In the genomic region with DNA sequence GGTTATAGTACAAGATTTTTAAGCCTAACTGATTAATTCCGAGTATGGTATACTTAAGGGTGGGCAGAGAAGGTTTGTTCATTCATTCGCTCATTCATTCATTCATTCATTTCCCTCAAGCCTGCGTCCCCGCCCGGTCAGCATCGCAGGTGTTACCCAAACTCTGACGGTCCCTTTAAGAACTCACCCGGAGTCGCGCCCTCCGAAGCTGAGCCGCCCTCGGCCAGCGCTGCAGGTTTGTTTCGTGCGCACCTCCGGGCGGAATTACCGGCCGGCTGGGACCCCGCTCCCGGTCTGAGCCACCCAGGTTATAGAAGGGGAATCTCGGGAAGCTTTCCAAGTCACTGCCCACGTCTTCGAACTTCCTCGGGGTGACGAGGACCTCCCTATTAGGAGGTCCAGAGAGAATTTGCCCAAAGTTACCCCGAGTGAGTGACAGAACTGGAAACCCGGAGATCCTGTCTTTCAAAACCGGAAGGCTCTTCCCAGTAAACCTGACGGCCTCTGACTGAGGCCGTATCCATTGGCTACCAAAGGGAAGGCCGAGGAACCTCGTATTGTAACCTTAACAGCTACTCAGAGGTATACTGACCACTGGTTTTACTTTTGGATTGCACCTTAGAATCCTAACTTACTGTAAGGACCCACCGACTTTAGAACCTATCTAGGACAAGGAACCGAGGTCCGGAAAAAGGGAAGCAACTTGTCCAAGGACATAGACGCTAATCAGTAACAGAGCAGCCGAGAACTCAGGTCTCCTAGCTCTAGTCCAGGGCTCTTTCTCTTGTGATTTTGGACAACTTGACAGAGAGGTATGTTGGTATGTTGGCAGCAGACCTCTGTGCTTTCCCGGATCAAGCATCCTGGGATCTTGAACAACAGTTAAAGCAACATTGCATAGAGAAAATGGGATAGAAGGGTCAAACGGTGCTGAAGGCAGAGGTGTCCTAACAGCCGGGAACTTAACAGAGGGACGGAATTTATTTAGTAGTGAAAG, we compare ENCODE assay signal across 8 cellular contexts. TPM values are rescaled to one million over a fixed set of nuclear protein-coding genes. Genes with fewer than 3 reads are reported as not detected.
DNase-seq lines count a peak whose midpoint lies in the region; ATAC-seq and TF ChIP-seq lines count a peak whose summit lies in the region.

No MANE protein-coding gene starts in this region.

- ATAC-seq in GM19397 (IDR thresholded peaks at IDR 0.05; ENCODE audit: unreplicated experiment) (no peak), HG03439 (IDR thresholded peaks at IDR 0.05; ENCODE audit: unreplicated experiment) (no peak)

- H3K27ac Mint-ChIP-seq in glutamatergic neuron (ENCODE audit: unreplicated experiment), result no peak overlapping the region

- H3K9me3 ChIP-seq in HAP-1, result no peaks in the 10 kb centered on the region
- H3K9me3 ChIP-seq in ovary, result no peaks in the 10 kb centered on the region

- TF ChIP-seq POLR2A in ovary (IDR thresholded peaks at IDR 0.05), result no peak

- H3K4me1 Mint-ChIP-seq in glutamatergic neuron (ENCODE audit: low read depth, unreplicated experiment), result peaks cover 4% of the 10 kb centered on the region

- peak overlapping the region; percentile 75 for H3K4me3 Mint-ChIP-seq in glutamatergic neuron (ENCODE audit: unreplicated experiment)

- H3K27me3 Mint-ChIP-seq in glutamatergic neuron (ENCODE audit: unreplicated experiment), result peaks cover 4% of the 10 kb centered on the region

- peak; percentile 68 for DNase-seq in Caki2 (ENCODE audit: low read depth)
- peak; percentile 44 to 75 for DNase-seq in HAP-1 (ENCODE audit: low spot score in 2 of 2)
- DNase-seq in NCI-H748 treated with DMSO at 0.1 percent for 48 hours (lab: John Stamatoyannopoulos, UW), result peak; percentile 33
- peak; percentile 44 for DNase-seq in activated naive CD4-positive, alpha-beta T cell treated with Interleukin-2 at 50 U/mL for 16 hours
- peak; percentile 32 for DNase-seq in glutamatergic neuron
- peak; percentile 14 to 55 (median 33) for DNase-seq in ovary

- H3K27ac ChIP-seq in ovary, result no peak overlapping the region

- peaks cover 15% of the 10 kb centered on the region for H3K36me3 ChIP-seq in HAP-1 (replicated peaks)
- H3K36me3 ChIP-seq in ovary, result no peaks in the 10 kb centered on the region

- 13 to 14% (median 13%) methylated on average over 43 of the region's 43 CpGs for WGBS in ovary, 3 donors

- H3K4me3 ChIP-seq in HAP-1 (peak overlapping the region; percentile 74), ovary (peak overlapping the region; percentile 95)

- H3K27me3 ChIP-seq in HAP-1 (ENCODE audit: low read depth) (no peaks in the 10 kb centered on the region), ovary (no peaks in the 10 kb centered on the region)

- H3K4me1 ChIP-seq in HAP-1 (peaks cover 23% of the 10 kb centered on the region), ovary (ENCODE audit: insufficient read depth) (peaks cover 6% of the 10 kb centered on the region)

- H3K9me3 Mint-ChIP-seq in glutamatergic neuron (ENCODE audit: unreplicated experiment), result peaks cover 6% of the 10 kb centered on the region

- in situ Hi-C loops in Caki2 (cut with HindIII; ENCODE audit: low pct_unique_long_range_greater_than_20kb, low sequenced_read_pairs), result no loop called here
- in situ Hi-C loops in HAP-1 (cut with MboI; ENCODE audit: low sequenced_read_pairs), result no loop called here

- H3K36me3 Mint-ChIP-seq in glutamatergic neuron (ENCODE audit: unreplicated experiment), result no peaks in the 10 kb centered on the region

- intact Hi-C loops in ovary (cut with DNase I), result no loop called here

- TF ChIP-seq EP300 in ovary (IDR thresholded peaks at IDR 0.05), result no peak

- TF ChIP-seq CTCF in glutamatergic neuron (IDR thresholded peaks at IDR 0.05; ENCODE audit: partially characterized antibody, unreplicated experiment) (no peak), ovary (IDR thresholded peaks at IDR 0.05) (no peak)

RNA-seq across cellular contexts. Expression of gene DLG1, which starts 0.7 kb away (rescaled TPM):
- total RNA-seq in Caki2 (2014; rRNA removed; shearing (Covaris generic); ENCODE audit: low replicate concordance), result 17.4 and 21.4 TPM in 2 replicates
- total RNA-seq in glutamatergic neuron (ENCODE audit: unreplicated experiment) (66.0 TPM), ovary (10 to 100 TPM; 44.8 to 99.1 (median 69.9) TPM)
- 10 to 100 TPM; 20.5 to 41.1 TPM for polyA plus RNA-seq in ovary
